ENCODE assay signal across 1 cellular context in the genomic region with DNA sequence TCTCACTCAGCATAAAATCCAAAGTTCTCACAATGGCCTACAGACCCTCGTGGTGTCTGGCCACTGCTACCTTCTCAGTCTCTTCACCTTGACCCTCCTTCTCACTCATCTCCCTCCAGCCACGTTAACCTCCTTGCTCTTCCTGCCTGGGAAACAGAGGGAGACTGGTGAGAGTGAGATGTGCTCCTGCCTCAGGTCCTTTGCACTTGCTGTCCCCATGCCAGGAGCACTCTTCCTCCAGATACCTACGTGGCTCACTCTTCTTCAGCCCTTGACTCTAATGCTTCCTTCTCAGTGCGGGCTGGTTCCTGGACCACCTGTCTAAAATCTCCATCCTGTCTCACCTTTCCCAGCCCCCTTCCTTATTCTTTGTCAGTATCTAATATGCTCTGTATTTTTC.
TF ChIP-seq lines count a peak whose summit lies in the region.

No MANE protein-coding gene starts in this region.

TF ChIP-seq in IMR-90, 13 proteins besides CTCF, POLR2A, EP300 and RAD21 (continued from another document):
- no peak for TF ChIP-seq SMC3 (IDR thresholded peaks at IDR 0.05; ENCODE audit: low read depth, low read length)
- TF ChIP-seq MAZ (IDR thresholded peaks at IDR 0.05; ENCODE audit: borderline replicate concordance, low read depth, low read length): no peak
- TF ChIP-seq, protein P1, sequence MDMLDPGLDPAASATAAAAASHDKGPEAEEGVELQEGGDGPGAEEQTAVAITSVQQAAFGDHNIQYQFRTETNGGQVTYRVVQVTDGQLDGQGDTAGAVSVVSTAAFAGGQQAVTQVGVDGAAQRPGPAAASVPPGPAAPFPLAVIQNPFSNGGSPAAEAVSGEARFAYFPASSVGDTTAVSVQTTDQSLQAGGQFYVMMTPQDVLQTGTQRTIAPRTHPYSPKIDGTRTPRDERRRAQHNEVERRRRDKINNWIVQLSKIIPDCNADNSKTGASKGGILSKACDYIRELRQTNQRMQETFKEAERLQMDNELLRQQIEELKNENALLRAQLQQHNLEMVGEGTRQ (IDR thresholded peaks at IDR 0.05; ENCODE audit: low read depth, low read length): no peak
- no peak for TF ChIP-seq FOS (IDR thresholded peaks at IDR 0.05; ENCODE audit: low read depth, low read length)
- TF ChIP-seq MAFK (IDR thresholded peaks at IDR 0.05; ENCODE audit: low read depth, low read length): no peak
- no peak for TF ChIP-seq RFX5 (IDR thresholded peaks at IDR 0.05; ENCODE audit: low read depth, low read length)
- TF ChIP-seq RCOR1 (IDR thresholded peaks at IDR 0.05; ENCODE audit: insufficient replicate concordance, low read length): no peak
- no peak for TF ChIP-seq MXI1 (IDR thresholded peaks at IDR 0.05; ENCODE audit: borderline replicate concordance, low read depth, low read length)
